In the genomic region with DNA sequence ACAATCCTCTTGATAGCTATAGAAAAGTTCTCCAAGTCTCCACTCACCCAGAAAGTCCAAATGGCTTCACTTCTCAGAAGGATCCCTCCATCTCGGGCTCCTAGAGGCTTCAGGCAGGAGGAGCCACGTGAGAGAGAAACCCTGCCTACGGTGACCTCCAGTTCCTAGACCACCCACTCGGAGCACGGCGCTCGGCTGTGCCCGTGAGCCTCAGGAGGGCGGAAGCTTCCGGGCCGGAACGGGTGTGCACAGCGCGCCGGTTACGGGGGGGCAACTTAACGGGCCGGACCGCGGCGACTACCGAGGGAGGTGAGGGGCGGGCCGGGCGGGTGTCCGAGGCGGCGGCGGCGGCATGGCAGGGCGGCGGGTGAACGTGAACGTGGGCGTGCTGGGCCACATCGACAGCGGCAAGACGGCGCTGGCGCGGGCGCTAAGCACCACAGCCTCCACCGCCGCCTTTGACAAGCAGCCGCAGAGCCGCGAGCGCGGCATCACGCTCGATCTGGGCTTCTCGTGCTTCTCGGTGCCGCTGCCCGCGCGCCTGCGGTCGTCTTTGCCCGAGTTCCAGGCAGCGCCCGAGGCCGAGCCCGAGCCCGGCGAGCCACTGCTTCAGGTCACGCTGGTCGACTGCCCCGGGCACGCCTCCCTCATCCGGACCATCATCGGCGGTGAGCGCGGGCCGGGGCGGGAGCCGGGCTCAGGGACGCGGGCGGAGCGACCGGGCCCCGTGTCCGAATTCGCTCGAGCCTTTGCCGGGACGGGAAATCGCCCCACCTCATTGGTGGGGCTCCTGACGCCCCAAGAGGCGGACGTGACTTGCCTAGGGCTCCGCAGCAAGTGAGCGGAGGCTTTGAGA, we compare ENCODE assay signal across 1 cellular context.
TF ChIP-seq lines count a peak whose summit lies in the region.

A gene with protein sequence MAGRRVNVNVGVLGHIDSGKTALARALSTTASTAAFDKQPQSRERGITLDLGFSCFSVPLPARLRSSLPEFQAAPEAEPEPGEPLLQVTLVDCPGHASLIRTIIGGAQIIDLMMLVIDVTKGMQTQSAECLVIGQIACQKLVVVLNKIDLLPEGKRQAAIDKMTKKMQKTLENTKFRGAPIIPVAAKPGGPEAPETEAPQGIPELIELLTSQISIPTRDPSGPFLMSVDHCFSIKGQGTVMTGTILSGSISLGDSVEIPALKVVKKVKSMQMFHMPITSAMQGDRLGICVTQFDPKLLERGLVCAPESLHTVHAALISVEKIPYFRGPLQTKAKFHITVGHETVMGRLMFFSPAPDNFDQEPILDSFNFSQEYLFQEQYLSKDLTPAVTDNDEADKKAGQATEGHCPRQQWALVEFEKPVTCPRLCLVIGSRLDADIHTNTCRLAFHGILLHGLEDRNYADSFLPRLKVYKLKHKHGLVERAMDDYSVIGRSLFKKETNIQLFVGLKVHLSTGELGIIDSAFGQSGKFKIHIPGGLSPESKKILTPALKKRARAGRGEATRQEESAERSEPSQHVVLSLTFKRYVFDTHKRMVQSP (plus strand): TSS at position 326 of the 856 bp plus-strand sequence. CDS start 27 bp downstream, at position 353.

TF ChIP-seq in HEK293, 187 proteins besides CTCF, POLR2A, EP300 and RAD21 (continued from another document and continues in another):
- TF ChIP-seq, protein P1, sequence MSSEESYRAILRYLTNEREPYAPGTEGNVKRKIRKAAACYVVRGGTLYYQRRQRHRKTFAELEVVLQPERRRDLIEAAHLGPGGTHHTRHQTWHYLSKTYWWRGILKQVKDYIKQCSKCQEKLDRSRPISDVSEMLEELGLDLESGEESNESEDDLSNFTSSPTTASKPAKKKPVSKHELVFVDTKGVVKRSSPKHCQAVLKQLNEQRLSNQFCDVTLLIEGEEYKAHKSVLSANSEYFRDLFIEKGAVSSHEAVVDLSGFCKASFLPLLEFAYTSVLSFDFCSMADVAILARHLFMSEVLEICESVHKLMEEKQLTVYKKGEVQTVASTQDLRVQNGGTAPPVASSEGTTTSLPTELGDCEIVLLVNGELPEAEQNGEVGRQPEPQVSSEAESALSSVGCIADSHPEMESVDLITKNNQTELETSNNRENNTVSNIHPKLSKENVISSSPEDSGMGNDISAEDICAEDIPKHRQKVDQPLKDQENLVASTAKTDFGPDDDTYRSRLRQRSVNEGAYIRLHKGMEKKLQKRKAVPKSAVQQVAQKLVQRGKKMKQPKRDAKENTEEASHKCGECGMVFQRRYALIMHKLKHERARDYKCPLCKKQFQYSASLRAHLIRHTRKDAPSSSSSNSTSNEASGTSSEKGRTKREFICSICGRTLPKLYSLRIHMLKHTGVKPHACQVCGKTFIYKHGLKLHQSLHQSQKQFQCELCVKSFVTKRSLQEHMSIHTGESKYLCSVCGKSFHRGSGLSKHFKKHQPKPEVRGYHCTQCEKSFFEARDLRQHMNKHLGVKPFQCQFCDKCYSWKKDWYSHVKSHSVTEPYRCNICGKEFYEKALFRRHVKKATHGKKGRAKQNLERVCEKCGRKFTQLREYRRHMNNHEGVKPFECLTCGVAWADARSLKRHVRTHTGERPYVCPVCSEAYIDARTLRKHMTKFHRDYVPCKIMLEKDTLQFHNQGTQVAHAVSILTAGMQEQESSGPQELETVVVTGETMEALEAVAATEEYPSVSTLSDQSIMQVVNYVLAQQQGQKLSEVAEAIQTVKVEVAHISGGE (tag by site-specific recombination; conservative IDR thresholded peaks at IDR 0.05; ENCODE audit: low read depth), result peak; percentile 99
- TF ChIP-seq ZNF214 (tag by site-specific recombination; IDR thresholded peaks at IDR 0.05; ENCODE audit: borderline replicate concordance) (no peak), ZNF140 (tag by site-specific recombination; IDR thresholded peaks at IDR 0.05) (no peak), ZNF48 (tag by site-specific recombination; IDR thresholded peaks at IDR 0.05) (no peak), ZNF610 (tag by site-specific recombination; IDR thresholded peaks at IDR 0.05; ENCODE audit: borderline replicate concordance) (0 out of 2 replicates have a peak, but pooled peaks have one; percentile 33), ZFP37 (tag by site-specific recombination; IDR thresholded peaks at IDR 0.05) (0 out of 2 replicates have a peak, but pooled peaks have one; percentile 37), ZNF596 (tag by site-specific recombination; IDR thresholded peaks at IDR 0.05) (no peak), ZXDB (tag by site-specific recombination; IDR thresholded peaks at IDR 0.05) (peak; percentile 85), ZNF416 (tag by site-specific recombination; IDR thresholded peaks at IDR 0.05) (no peak), KLF10 (tag by site-specific recombination; IDR thresholded peaks at IDR 0.05) (peak; percentile 53; the same call in 1 of the 2 replicates), ZFP69B (tag by site-specific recombination; IDR thresholded peaks at IDR 0.05) (no peak), SP3 (tag by site-specific recombination; IDR thresholded peaks at IDR 0.05) (peak; percentile 63), ZNF19 (tag by site-specific recombination; IDR thresholded peaks at IDR 0.05; ENCODE audit: low read depth) (no peak), ZNF423 (tag by site-specific recombination; IDR thresholded peaks at IDR 0.05) (no peak), ZNF239 (tag by site-specific recombination; IDR thresholded peaks at IDR 0.05) (no peak), OVOL3 (tag by site-specific recombination; IDR thresholded peaks at IDR 0.05) (peak; percentile 30; the same call in 1 of the 2 replicates), ZNF664 (tag by site-specific recombination; IDR thresholded peaks at IDR 0.05) (no peak), ZNF776 (tag by site-specific recombination; IDR thresholded peaks at IDR 0.05; ENCODE audit: borderline replicate concordance) (no peak), IKZF3 (tag by site-specific recombination; IDR thresholded peaks at IDR 0.05) (0 out of 2 replicates have a peak, but pooled peaks have one; percentile 9), ZNF221 (tag by site-specific recombination; IDR thresholded peaks at IDR 0.05; ENCODE audit: borderline replicate concordance) (no peak), KLF1 (tag by site-specific recombination; IDR thresholded peaks at IDR 0.05) (peak; percentile 77), ZNF394 (tag by site-specific recombination; IDR thresholded peaks at IDR 0.05; ENCODE audit: borderline replicate concordance) (no peak; the same call in 1 of the 2 replicates), MYNN (tag by site-specific recombination; IDR thresholded peaks at IDR 0.05; ENCODE audit: borderline replicate concordance) (no peak), ZNF555 (tag by site-specific recombination; conservative IDR thresholded peaks at IDR 0.05) (no peak), ZNF830 (tag by site-specific recombination; IDR thresholded peaks at IDR 0.05; ENCODE audit: low read depth) (no peak), ZNF561 (tag by site-specific recombination; IDR thresholded peaks at IDR 0.05; ENCODE audit: borderline replicate concordance) (peak; percentile 66; the same call in 1 of the 2 replicates), ZNF521 (tag by site-specific recombination; IDR thresholded peaks at IDR 0.05) (no peak), ZSCAN16 (tag by site-specific recombination; IDR thresholded peaks at IDR 0.05) (no peak), ZNF274 (IDR thresholded peaks at IDR 0.05; ENCODE audit: low read length) (no peak), ZNF274 (tag by site-specific recombination; IDR thresholded peaks at IDR 0.05; ENCODE audit: borderline replicate concordance) (no peak)
- TF ChIP-seq, protein P2, sequence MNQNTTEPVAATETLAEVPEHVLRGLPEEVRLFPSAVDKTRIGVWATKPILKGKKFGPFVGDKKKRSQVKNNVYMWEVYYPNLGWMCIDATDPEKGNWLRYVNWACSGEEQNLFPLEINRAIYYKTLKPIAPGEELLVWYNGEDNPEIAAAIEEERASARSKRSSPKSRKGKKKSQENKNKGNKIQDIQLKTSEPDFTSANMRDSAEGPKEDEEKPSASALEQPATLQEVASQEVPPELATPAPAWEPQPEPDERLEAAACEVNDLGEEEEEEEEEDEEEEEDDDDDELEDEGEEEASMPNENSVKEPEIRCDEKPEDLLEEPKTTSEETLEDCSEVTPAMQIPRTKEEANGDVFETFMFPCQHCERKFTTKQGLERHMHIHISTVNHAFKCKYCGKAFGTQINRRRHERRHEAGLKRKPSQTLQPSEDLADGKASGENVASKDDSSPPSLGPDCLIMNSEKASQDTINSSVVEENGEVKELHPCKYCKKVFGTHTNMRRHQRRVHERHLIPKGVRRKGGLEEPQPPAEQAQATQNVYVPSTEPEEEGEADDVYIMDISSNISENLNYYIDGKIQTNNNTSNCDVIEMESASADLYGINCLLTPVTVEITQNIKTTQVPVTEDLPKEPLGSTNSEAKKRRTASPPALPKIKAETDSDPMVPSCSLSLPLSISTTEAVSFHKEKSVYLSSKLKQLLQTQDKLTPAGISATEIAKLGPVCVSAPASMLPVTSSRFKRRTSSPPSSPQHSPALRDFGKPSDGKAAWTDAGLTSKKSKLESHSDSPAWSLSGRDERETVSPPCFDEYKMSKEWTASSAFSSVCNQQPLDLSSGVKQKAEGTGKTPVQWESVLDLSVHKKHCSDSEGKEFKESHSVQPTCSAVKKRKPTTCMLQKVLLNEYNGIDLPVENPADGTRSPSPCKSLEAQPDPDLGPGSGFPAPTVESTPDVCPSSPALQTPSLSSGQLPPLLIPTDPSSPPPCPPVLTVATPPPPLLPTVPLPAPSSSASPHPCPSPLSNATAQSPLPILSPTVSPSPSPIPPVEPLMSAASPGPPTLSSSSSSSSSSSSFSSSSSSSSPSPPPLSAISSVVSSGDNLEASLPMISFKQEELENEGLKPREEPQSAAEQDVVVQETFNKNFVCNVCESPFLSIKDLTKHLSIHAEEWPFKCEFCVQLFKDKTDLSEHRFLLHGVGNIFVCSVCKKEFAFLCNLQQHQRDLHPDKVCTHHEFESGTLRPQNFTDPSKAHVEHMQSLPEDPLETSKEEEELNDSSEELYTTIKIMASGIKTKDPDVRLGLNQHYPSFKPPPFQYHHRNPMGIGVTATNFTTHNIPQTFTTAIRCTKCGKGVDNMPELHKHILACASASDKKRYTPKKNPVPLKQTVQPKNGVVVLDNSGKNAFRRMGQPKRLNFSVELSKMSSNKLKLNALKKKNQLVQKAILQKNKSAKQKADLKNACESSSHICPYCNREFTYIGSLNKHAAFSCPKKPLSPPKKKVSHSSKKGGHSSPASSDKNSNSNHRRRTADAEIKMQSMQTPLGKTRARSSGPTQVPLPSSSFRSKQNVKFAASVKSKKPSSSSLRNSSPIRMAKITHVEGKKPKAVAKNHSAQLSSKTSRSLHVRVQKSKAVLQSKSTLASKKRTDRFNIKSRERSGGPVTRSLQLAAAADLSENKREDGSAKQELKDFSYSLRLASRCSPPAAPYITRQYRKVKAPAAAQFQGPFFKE (tag by site-specific recombination; IDR thresholded peaks at IDR 0.05; ENCODE audit: borderline replicate concordance), result no peak
- TF ChIP-seq, protein P3, sequence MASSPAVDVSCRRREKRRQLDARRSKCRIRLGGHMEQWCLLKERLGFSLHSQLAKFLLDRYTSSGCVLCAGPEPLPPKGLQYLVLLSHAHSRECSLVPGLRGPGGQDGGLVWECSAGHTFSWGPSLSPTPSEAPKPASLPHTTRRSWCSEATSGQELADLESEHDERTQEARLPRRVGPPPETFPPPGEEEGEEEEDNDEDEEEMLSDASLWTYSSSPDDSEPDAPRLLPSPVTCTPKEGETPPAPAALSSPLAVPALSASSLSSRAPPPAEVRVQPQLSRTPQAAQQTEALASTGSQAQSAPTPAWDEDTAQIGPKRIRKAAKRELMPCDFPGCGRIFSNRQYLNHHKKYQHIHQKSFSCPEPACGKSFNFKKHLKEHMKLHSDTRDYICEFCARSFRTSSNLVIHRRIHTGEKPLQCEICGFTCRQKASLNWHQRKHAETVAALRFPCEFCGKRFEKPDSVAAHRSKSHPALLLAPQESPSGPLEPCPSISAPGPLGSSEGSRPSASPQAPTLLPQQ (tag by site-specific recombination; IDR thresholded peaks at IDR 0.05), result peak; percentile 59
- TF ChIP-seq, protein P4, sequence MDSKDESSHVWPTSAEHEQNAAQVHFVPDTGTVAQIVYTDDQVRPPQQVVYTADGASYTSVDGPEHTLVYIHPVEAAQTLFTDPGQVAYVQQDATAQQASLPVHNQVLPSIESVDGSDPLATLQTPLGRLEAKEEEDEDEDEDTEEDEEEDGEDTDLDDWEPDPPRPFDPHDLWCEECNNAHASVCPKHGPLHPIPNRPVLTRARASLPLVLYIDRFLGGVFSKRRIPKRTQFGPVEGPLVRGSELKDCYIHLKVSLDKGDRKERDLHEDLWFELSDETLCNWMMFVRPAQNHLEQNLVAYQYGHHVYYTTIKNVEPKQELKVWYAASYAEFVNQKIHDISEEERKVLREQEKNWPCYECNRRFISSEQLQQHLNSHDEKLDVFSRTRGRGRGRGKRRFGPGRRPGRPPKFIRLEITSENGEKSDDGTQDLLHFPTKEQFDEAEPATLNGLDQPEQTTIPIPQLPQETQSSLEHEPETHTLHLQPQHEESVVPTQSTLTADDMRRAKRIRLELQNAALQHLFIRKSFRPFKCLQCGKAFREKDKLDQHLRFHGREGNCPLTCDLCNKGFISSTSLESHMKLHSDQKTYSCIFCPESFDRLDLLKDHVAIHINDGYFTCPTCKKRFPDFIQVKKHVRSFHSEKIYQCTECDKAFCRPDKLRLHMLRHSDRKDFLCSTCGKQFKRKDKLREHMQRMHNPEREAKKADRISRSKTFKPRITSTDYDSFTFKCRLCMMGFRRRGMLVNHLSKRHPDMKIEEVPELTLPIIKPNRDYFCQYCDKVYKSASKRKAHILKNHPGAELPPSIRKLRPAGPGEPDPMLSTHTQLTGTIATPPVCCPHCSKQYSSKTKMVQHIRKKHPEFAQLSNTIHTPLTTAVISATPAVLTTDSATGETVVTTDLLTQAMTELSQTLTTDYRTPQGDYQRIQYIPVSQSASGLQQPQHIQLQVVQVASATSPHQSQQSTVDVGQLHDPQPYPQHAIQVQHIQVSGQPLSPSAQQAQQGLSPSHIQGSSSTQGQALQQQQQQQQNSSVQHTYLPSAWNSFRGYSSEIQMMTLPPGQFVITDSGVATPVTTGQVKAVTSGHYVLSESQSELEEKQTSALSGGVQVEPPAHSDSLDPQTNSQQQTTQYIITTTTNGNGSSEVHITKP (tag by site-specific recombination; IDR thresholded peaks at IDR 0.05), result peak; percentile 62
- TF ChIP-seq, protein P5, sequence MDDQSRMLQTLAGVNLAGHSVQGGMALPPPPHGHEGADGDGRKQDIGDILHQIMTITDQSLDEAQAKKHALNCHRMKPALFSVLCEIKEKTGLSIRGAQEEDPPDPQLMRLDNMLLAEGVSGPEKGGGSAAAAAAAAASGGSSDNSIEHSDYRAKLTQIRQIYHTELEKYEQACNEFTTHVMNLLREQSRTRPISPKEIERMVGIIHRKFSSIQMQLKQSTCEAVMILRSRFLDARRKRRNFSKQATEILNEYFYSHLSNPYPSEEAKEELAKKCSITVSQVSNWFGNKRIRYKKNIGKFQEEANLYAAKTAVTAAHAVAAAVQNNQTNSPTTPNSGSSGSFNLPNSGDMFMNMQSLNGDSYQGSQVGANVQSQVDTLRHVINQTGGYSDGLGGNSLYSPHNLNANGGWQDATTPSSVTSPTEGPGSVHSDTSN (CRISPR knock-in tag; IDR thresholded peaks at IDR 0.05), result no peak
- TF ChIP-seq, protein P6, sequence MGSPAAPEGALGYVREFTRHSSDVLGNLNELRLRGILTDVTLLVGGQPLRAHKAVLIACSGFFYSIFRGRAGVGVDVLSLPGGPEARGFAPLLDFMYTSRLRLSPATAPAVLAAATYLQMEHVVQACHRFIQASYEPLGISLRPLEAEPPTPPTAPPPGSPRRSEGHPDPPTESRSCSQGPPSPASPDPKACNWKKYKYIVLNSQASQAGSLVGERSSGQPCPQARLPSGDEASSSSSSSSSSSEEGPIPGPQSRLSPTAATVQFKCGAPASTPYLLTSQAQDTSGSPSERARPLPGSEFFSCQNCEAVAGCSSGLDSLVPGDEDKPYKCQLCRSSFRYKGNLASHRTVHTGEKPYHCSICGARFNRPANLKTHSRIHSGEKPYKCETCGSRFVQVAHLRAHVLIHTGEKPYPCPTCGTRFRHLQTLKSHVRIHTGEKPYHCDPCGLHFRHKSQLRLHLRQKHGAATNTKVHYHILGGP (tag by site-specific recombination; IDR thresholded peaks at IDR 0.05), result no peak
